29 cellular contexts compared by ENCODE assay signal in the genomic region with DNA sequence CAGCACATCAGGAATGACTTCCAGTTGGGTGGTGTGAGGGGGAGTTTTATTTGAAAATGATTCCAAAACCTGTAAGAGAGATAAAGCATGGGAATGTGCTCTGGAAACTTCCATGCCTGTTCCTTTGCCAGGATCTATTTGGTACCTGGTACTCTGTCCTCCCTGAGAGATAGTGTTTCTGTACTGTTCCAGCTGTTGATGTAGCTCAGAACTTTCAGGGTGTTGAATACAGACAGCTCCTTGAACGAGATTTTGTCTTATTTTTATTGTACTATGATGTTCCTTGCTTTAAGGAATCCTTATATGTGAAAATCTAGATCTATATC.
"Had no signal": no experiment of that assay in that cellular context is flagged by ENCODE, and none has a peak within 500 bp of the region (broad histone marks: within the 10 kb centered on the region; RNA-seq: fewer than 3 reads in every experiment).

No MANE protein-coding gene starts in this region.

- H3K4me3 ChIP-seq: adrenal gland, ascending aorta, cardiac muscle cell, coronary artery, dorsolateral prefrontal cortex, left lung, ovary, prostate gland, SK-N-MC, tibial nerve had no signal

- H3K4me1 ChIP-seq: adrenal gland, ascending aorta, prostate gland, tibial nerve had no signal

- H3K36me3 ChIP-seq: cardiac muscle cell, ovary, prostate gland had no signal

- H3K36me3 Mint-ChIP-seq: brain had no signal

- H3K27me3 ChIP-seq: adrenal gland, ascending aorta, cardiac muscle cell, left lung, neutrophil, ovary, tibial nerve had no signal

- DNase-seq: activated CD4-positive, alpha-beta T cell treated with anti-CD3 and anti-CD28 coated beads for 4 hours; activated CD4-positive, alpha-beta T cell treated with anti-CD3 and anti-CD28 coated beads, Interleukin-2, amount 50 U/mL, for 4 hours; activated CD8-positive, alpha-beta memory T cell treated with anti-CD3 and anti-CD28 coated beads for 24 hours; activated effector memory CD4-positive, alpha-beta T cell treated with Interleukin-2 at 50 U/mL for 16 hours; activated naive CD4-positive, alpha-beta T cell treated with Interleukin-2 at 50 U/mL for 16 hours; activated naive CD8-positive, alpha-beta T cell treated with anti-CD3 and anti-CD28 coated beads for 36 hours; adrenal gland; dorsolateral prefrontal cortex; effector memory CD4-positive, alpha-beta T cell; glutamatergic neuron; hippocampal formation; immature natural killer cell; left lung; mesenchymal stem cell; naive thymus-derived CD8-positive, alpha-beta T cell; ovary; retina; stimulated activated CD4-positive, alpha-beta T cell treated with anti-CD3 and anti-CD28 coated beads, Interleukin-2, amount 100 ng/mL, for 48 hours; stimulated activated naive CD4-positive, alpha-beta T cell treated with Interleukin-2 at 50 U/mL for 16 hours; T-helper 9 cell had no signal

- H3K9me3 ChIP-seq: adrenal gland, ascending aorta, left lung, neutrophil, ovary, prostate gland, tibial nerve had no signal

- H3K27ac ChIP-seq: adrenal gland, ascending aorta, cardiac muscle cell, coronary artery, left lung, neutrophil, ovary, prostate gland, SK-N-MC, tibial nerve, VCaP had no signal

- H3K9me3 Mint-ChIP-seq: activated naive CD8-positive, alpha-beta T cell treated with anti-CD3 and anti-CD28 coated beads for 36 hours; brain; immature natural killer cell; naive thymus-derived CD8-positive, alpha-beta T cell had no signal

- H3K27ac Mint-ChIP-seq: activated naive CD8-positive, alpha-beta T cell treated with anti-CD3 and anti-CD28 coated beads for 36 hours; brain had no signal

- ATAC-seq: left lung; naive thymus-derived CD8-positive, alpha-beta T cell had no signal
